9 cellular contexts compared by ENCODE assay signal in genomic region chr10:92419740-92420553, GRCh38.
DNase-seq lines count a peak whose midpoint lies in the region; ATAC-seq, FAIRE-seq and TF ChIP-seq lines count a peak whose summit lies in the region.
"Had no signal": no experiment of that assay in that cellular context is flagged by ENCODE, and none has a peak within 500 bp of the region (broad histone marks: within the 10 kb centered on the region; RNA-seq: fewer than 3 reads in every experiment).

No MANE protein-coding gene starts in this region.

- peak; percentile 46 to 49 (median 48) for TF ChIP-seq CTCF in H1 (IDR thresholded peaks at IDR 0.05; ENCODE audit: control extremely low read depth in 1 of 3, insufficient read depth in 1 of 3, low read depth in 1 of 3, low read length in 3 of 3)
- TF ChIP-seq CTCF in lower lobe of right lung (IDR thresholded peaks at IDR 0.05) = peak; percentile 44
- TF ChIP-seq CTCF in tibial nerve (IDR thresholded peaks at IDR 0.05) = peak in 3 of 5 experiments; percentile 14 to 23 (median 17)

- ATAC-seq in lower lobe of right lung = peak; percentile 68 to 79

- H4K91ac ChIP-seq in H1 (replicated peaks; ENCODE audit: insufficient read length, low read length) = no peak overlapping the region

- H3K36me3 ChIP-seq in H1 (ENCODE audit: control insufficient read depth in 2 of 4, insufficient read depth in 4 of 4, low read length in 3 of 4) = no peaks in the 10 kb centered on the region
- no peaks in the 10 kb centered on the region for H3K36me3 ChIP-seq in lower lobe of right lung
- no peaks in the 10 kb centered on the region for H3K36me3 ChIP-seq in tibial nerve

- H2AK5ac ChIP-seq in H1 (ENCODE audit: low read depth, low read length) = no peak overlapping the region

- no peak overlapping the region for H2BK12ac ChIP-seq in H1 (ENCODE audit: low read depth, low read length)

- H3K79me2 ChIP-seq in H1 (ENCODE audit: control insufficient read depth in 1 of 2, insufficient read depth in 2 of 2, low read length in 2 of 2) = no peaks in the 10 kb centered on the region

- no peak overlapping the region for H3K18ac ChIP-seq in H1 (ENCODE audit: extremely low read depth, low read length)

- peaks cover 4% of the 10 kb centered on the region for H3K4me1 Mint-ChIP-seq in activated CD4-positive, alpha-beta T cell treated with anti-CD3 and anti-CD28 coated beads, Interleukin-2, amount 10 ng/mL, durations not matched to agents 24 days and 14 days
- H3K4me1 Mint-ChIP-seq in activated CD4-positive, alpha-beta T cell treated with anti-CD3 and anti-CD28 coated beads, Interleukin-2, amount 10 ng/mL, durations not matched to agents 7 days and 5 days = peaks cover 11% of the 10 kb centered on the region

- no peak for DNase-seq in activated CD4-positive, alpha-beta T cell treated with anti-CD3 and anti-CD28 coated beads, Interleukin-2, amount 10 ng/mL, durations not matched to agents 24 days and 14 days
- no peak for DNase-seq in activated CD4-positive, alpha-beta T cell treated with anti-CD3 and anti-CD28 coated beads, Interleukin-2, amount 10 ng/mL, durations not matched to agents 7 days and 5 days
- DNase-seq in H1 (ENCODE audit: low read depth in 1 of 2, low spot score in 2 of 2) = peak; percentile 51 to 66
- peak; percentile 57 for DNase-seq in lower lobe of right lung
- DNase-seq in tibial nerve (ENCODE audit: low spot score in 2 of 2) = peak; percentile 24 to 33
- no peak for DNase-seq in activated CD8-positive, alpha-beta memory T cell treated with anti-CD3 and anti-CD28 coated beads for 24 hours
- DNase-seq in KBM-7 = no peak
- DNase-seq in GM19238 (ENCODE audit: insufficient read length, low spot score) = no peak
- DNase-seq: stimulated activated CD4-positive, alpha-beta T cell treated with anti-CD3 and anti-CD28 coated beads, Interleukin-12 subunit alpha, Interleukin-12 subunit beta, amount 100 ng/mL, for 4 hours had no signal

- H3K56ac ChIP-seq in H1 (replicated peaks; ENCODE audit: insufficient read length, low read depth, low read length) = no peak overlapping the region

- CTCF ChIA-PET in activated CD4-positive, alpha-beta T cell treated with anti-CD3 and anti-CD28 coated beads, Interleukin-2, amount 10 ng/mL, durations not matched to agents 7 days and 5 days (lab: Charles Lee) = interaction anchor here (0.6 to 1.7 kb wide), 2 partner anchors 9 to 129 kb away, joined by 4 to 6 read pairs; partner anchors contain the start of genes CPEB3 and MARCHF5
- CTCF ChIA-PET in H1 (lab: Charles Lee; ENCODE audit: partially characterized antibody) = interaction anchor here (0.6 to 3.9 kb wide), 23 partner anchors 13 to 382 kb away, joined by 3 to 21 read pairs (median 3); partner anchors contain the start of genes CPEB3, IDE and MARCHF5

- H3K23me2 ChIP-seq in H1 (ENCODE audit: low read depth, low read length) = peaks cover 5% of the 10 kb centered on the region; the same call in 1 of the 2 replicates

- H3K27ac Mint-ChIP-seq in activated CD4-positive, alpha-beta T cell treated with anti-CD3 and anti-CD28 coated beads, Interleukin-2, amount 10 ng/mL, durations not matched to agents 24 days and 14 days = no peak overlapping the region
- H3K27ac Mint-ChIP-seq in activated CD4-positive, alpha-beta T cell treated with anti-CD3 and anti-CD28 coated beads, Interleukin-2, amount 10 ng/mL, durations not matched to agents 7 days and 5 days = no peak overlapping the region

- peak overlapping the region; percentile 63 to 67 for H3K4me2 ChIP-seq in H1 (ENCODE audit: insufficient read depth in 1 of 2, low read depth in 2 of 2, low read length in 2 of 2)

- H3K27ac ChIP-seq in H1 (ENCODE audit: low read depth, low read length) = no peak overlapping the region
- no peak overlapping the region for H3K27ac ChIP-seq in lower lobe of right lung
- no peak overlapping the region for H3K27ac ChIP-seq in tibial nerve

- in situ Hi-C loops in KBM-7 (cut with MboI; ENCODE audit: low pct_unique_long_range_greater_than_20kb, low sequenced_read_pairs) = no loop called here

- intact Hi-C loops in activated CD4-positive, alpha-beta T cell treated with anti-CD3 and anti-CD28 coated beads, Interleukin-2, amount 10 ng/mL, durations not matched to agents 24 days and 14 days (cut with micrococcal nuclease) = no loop called here
- intact Hi-C loops in lower lobe of right lung (cut with DNase I) = no loop called here

- no peak overlapping the region; the same call in none of the 2 replicates for H4K8ac ChIP-seq in H1 (ENCODE audit: extremely low read depth, insufficient read depth, low read length)

- no peak overlapping the region for H3K14ac ChIP-seq in H1 (ENCODE audit: insufficient read length)

- no peak overlapping the region for H2BK120ac ChIP-seq in H1 (replicated peaks; ENCODE audit: low read depth, low read length)

- H3K9me3 Mint-ChIP-seq in activated CD4-positive, alpha-beta T cell treated with anti-CD3 and anti-CD28 coated beads, Interleukin-2, amount 10 ng/mL, durations not matched to agents 24 days and 14 days = no peaks in the 10 kb centered on the region
- peaks cover 9% of the 10 kb centered on the region for H3K9me3 Mint-ChIP-seq in activated CD4-positive, alpha-beta T cell treated with anti-CD3 and anti-CD28 coated beads, Interleukin-2, amount 10 ng/mL, durations not matched to agents 7 days and 5 days

- no peak for TF ChIP-seq POLR2A in H1 (IDR thresholded peaks at IDR 0.05; ENCODE audit: control extremely low read depth in 1 of 2, low read depth in 2 of 2, low read length in 2 of 2)
- TF ChIP-seq POLR2A in tibial nerve (IDR thresholded peaks at IDR 0.05) = no peak

- TF ChIP-seq EP300 in H1 (IDR thresholded peaks at IDR 0.05; ENCODE audit: borderline replicate concordance in 1 of 2, low read depth in 2 of 2, low read length in 2 of 2) (no peak), tibial nerve (IDR thresholded peaks at IDR 0.05) (no peak)

- H3K27me3 ChIP-seq in H1 (replicated peaks in 1 of 4; ENCODE audit: control insufficient read depth in 3 of 4, extremely low read depth in 1 of 4, insufficient read depth in 3 of 4, low read length in 3 of 4) (peaks cover 0 to 19% (median 9%) of the 10 kb centered on the region in 4 experiments; a peak in 4 of 7 replicates), lower lobe of right lung (ENCODE audit: low read depth) (peaks cover 16% of the 10 kb centered on the region), tibial nerve (peaks cover 0 to 26% of the 10 kb centered on the region in 2 donors)

- H3K9me3 ChIP-seq in H1 (ENCODE audit: insufficient read depth in 2 of 2, low read depth in 1 of 2, low read length in 1 of 2) (peaks cover 6 to 8% of the 10 kb centered on the region in 2 experiments; a peak in 3 of 4 replicates), lower lobe of right lung (no peaks in the 10 kb centered on the region), tibial nerve (peaks cover 0 to 6% (median 0%) of the 10 kb centered on the region in 4 donors)

- H3K4me3 ChIP-seq in H1 (ENCODE audit: extremely low read depth in 1 of 4, insufficient read depth in 2 of 4, low read depth in 3 of 4, low read length in 4 of 4) (peak overlapping the region; percentile 4 to 55 (median 34); a peak in 7 of 8 replicates), lower lobe of right lung (peak overlapping the region; percentile 46), tibial nerve (peak overlapping the region; percentile 1 to 46 (median 39))

- H2AFZ ChIP-seq in H1 (ENCODE audit: low read length) = no peak overlapping the region; the same call in 1 of the 2 replicates

- no peak overlapping the region for H3K9ac ChIP-seq in H1 (replicated peaks in 1 of 4; ENCODE audit: extremely low read depth in 1 of 4, low read depth in 3 of 4, low read length in 3 of 4)

- no peak overlapping the region for H2BK15ac ChIP-seq in H1 (ENCODE audit: low read length)

- H4K20me1 ChIP-seq in H1 (replicated peaks in 1 of 2; ENCODE audit: control insufficient read depth in 1 of 2, insufficient read depth in 2 of 2, low read length in 2 of 2) = no peaks in the 10 kb centered on the region

- H3K4ac ChIP-seq in H1 (replicated peaks; ENCODE audit: insufficient read length, low read depth, low read length) = no peak overlapping the region

- FAIRE-seq in H1 (lab: Jason Lieb, UNC) = no peak

- H4K5ac ChIP-seq in H1 (ENCODE audit: insufficient read length, low read depth, low read length) = no peak overlapping the region

- H3K4me3 Mint-ChIP-seq in activated CD4-positive, alpha-beta T cell treated with anti-CD3 and anti-CD28 coated beads, Interleukin-2, amount 10 ng/mL, durations not matched to agents 24 days and 14 days = peak overlapping the region; percentile 63
- H3K4me3 Mint-ChIP-seq in activated CD4-positive, alpha-beta T cell treated with anti-CD3 and anti-CD28 coated beads, Interleukin-2, amount 10 ng/mL, durations not matched to agents 7 days and 5 days = no peak overlapping the region

- H3K4me1 ChIP-seq in H1 (replicated peaks in 1 of 4; ENCODE audit: control insufficient read depth in 3 of 4, insufficient read depth in 4 of 4, low read length in 3 of 4) (peaks cover 3 to 9% (median 7%) of the 10 kb centered on the region in 4 experiments), lower lobe of right lung (no peaks in the 10 kb centered on the region), tibial nerve (peaks cover 0 to 8% (median 5%) of the 10 kb centered on the region in 4 donors)

- no peak overlapping the region for H2BK20ac ChIP-seq in H1 (ENCODE audit: low read length)

- no peaks in the 10 kb centered on the region for H3K36me3 Mint-ChIP-seq in activated CD4-positive, alpha-beta T cell treated with anti-CD3 and anti-CD28 coated beads, Interleukin-2, amount 10 ng/mL, durations not matched to agents 24 days and 14 days (ENCODE audit: low read depth)
- peaks cover 5% of the 10 kb centered on the region for H3K36me3 Mint-ChIP-seq in activated CD4-positive, alpha-beta T cell treated with anti-CD3 and anti-CD28 coated beads, Interleukin-2, amount 10 ng/mL, durations not matched to agents 7 days and 5 days (ENCODE audit: low read depth)

- H3K23ac ChIP-seq in H1 (ENCODE audit: insufficient read length) = no peak overlapping the region

- no peaks in the 10 kb centered on the region for H3K79me1 ChIP-seq in H1 (ENCODE audit: low read depth, low read length)

- H2BK5ac ChIP-seq in H1 (ENCODE audit: low read depth, low read length) = no peak overlapping the region

- peak; percentile 20 to 36; a peak in 3 of 4 replicates for TF ChIP-seq RAD21 in H1 (IDR thresholded peaks at IDR 0.05 in 1 of 2, conservative IDR thresholded peaks at IDR 0.05 in 1 of 2; ENCODE audit: low read depth in 2 of 2, low read length in 2 of 2)

- POLR2A ChIA-PET in activated CD4-positive, alpha-beta T cell treated with anti-CD3 and anti-CD28 coated beads, Interleukin-2, amount 10 ng/mL, durations not matched to agents 7 days and 5 days (lab: Charles Lee) = no interaction called here
- POLR2A ChIA-PET in H1 (lab: Charles Lee; ENCODE audit: partially characterized antibody) = interaction anchor here (0.6 to 1.5 kb wide), 4 partner anchors 13 to 183 kb away, joined by 3 to 4 read pairs (median 3); no protein-coding TSS in a partner anchor

- WGBS in H1 (ENCODE audit: extremely low coverage in 1 of 2, insufficient coverage in 1 of 2, insufficient read length in 1 of 2, insufficient replicate concordance in 2 of 2, low coverage in 1 of 2, low lambda C conversion rate in 2 of 2, missing lambda C conversion rate in 1 of 2), 2 experiments = 36% methylated on average over 34 of the region's 34 CpGs; no CpG with 5 or more reads in 1 of the 2 experiments
- WGBS in tibial nerve, 2 donors = 24 to 34% methylated on average over 29 to 34 of the region's 34 CpGs

- H3K27me3 Mint-ChIP-seq in activated CD4-positive, alpha-beta T cell treated with anti-CD3 and anti-CD28 coated beads, Interleukin-2, amount 10 ng/mL, durations not matched to agents 24 days and 14 days = peaks cover 32% of the 10 kb centered on the region
- peaks cover 41% of the 10 kb centered on the region for H3K27me3 Mint-ChIP-seq in activated CD4-positive, alpha-beta T cell treated with anti-CD3 and anti-CD28 coated beads, Interleukin-2, amount 10 ng/mL, durations not matched to agents 7 days and 5 days

Comparison
In these comparisons a context has a peak if more than half of its experiments do, and no peak if none do; other contexts are left out.
1. DNase-seq: peak in H1 (2 of 2), lower lobe of right lung (single experiment) and tibial nerve (2 of 2); none in activated CD4-positive, alpha-beta T cell treated with anti-CD3 and anti-CD28 coated beads, Interleukin-2, amount 10 ng/mL, durations not matched to agents 24 days and 14 days (single experiment), activated CD4-positive, alpha-beta T cell treated with anti-CD3 and anti-CD28 coated beads, Interleukin-2, amount 10 ng/mL, durations not matched to agents 7 days and 5 days (single experiment), activated CD8-positive, alpha-beta memory T cell treated with anti-CD3 and anti-CD28 coated beads for 24 hours (single experiment), KBM-7 (single experiment) and GM19238 (single experiment).
2. Peak in every context shown above with its lines, with median percentiles within 50 percentile points of each other: H3K4me3 ChIP-seq and CTCF ChIP-seq.